Comparison of ENCODE assay signal across 16 cellular contexts in the genomic region with DNA sequence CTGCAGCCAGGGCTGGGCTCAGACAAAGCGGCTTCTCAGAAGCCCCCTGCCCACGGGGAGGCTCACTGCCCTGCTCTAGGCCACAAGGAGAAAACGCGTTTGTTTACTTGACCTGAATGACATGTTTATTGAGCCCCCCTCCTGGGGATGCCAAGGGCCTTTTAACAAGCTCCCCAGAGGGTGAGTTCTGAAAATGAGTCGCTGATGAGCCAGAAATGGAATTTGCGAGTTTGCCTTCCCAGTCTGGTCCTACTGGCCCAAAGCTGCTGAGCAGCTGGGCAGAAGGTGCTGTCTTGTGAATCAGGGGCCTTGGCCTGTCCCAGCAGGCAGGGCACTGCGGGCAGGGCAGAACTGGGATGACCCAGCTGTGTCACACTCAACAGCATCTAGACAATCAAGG.
"Had no signal": no experiment of that assay in that cellular context is flagged by ENCODE, and none has a peak within 500 bp of the region (broad histone marks: within the 10 kb centered on the region; RNA-seq: fewer than 3 reads in every experiment).

No MANE protein-coding gene starts in this region.

- H3K9me3 ChIP-seq: adrenal gland had no signal

- ATAC-seq: activated CD4-positive, CD25-positive, alpha-beta regulatory T cell treated with anti-CD3 and anti-CD28 coated beads, Interleukin-2, amount 50 U/mL, for 24 hours; effector memory CD8-positive, alpha-beta T cell; mucosa of descending colon; naive thymus-derived CD8-positive, alpha-beta T cell; psoas muscle; sciatic nerve; T-helper 17 cell had no signal

- H3K27ac ChIP-seq: adrenal gland, psoas muscle had no signal

- H3K4me1 ChIP-seq: adrenal gland, psoas muscle had no signal

- H3K36me3 ChIP-seq: adrenal gland had no signal

- DNase-seq: activated naive CD4-positive, alpha-beta T cell treated with anti-CD3 and anti-CD28 coated beads, Interleukin-2, amount 50 U/mL, for 16 hours; activated T-cell treated with anti-CD3 and anti-CD28 coated beads, Interleukin-2, amount 50 U/mL, for 1 hour; adrenal gland; central memory CD4-positive, alpha-beta T cell; effector memory CD8-positive, alpha-beta T cell; erythroblast; mucosa of descending colon; naive thymus-derived CD8-positive, alpha-beta T cell; occipital lobe; psoas muscle; stimulated activated CD4-positive, alpha-beta T cell treated with anti-CD3 and anti-CD28 coated beads, Interleukin-12 subunit alpha, Interleukin-12 subunit beta, amount 100 ng/mL, for 4 hours; stimulated activated naive CD4-positive, alpha-beta T cell treated with Interleukin-2 at 50 U/mL for 16 hours; T-helper 17 cell; trophoblast cell had no signal

- H3K4me3 ChIP-seq: adrenal gland, mucosa of descending colon, psoas muscle had no signal
